Comparison of ENCODE assay signal across 9 cellular contexts in genomic region chr14:32201816-32202467, GRCh38. TPM values are rescaled to one million over a fixed set of nuclear protein-coding genes. Genes with fewer than 3 reads are reported as not detected.
DNase-seq lines count a peak whose midpoint lies in the region; ATAC-seq and TF ChIP-seq lines count a peak whose summit lies in the region.
"Had no signal": no experiment of that assay in that cellular context is flagged by ENCODE, and none has a peak within 500 bp of the region (broad histone marks: within the 10 kb centered on the region; RNA-seq: fewer than 3 reads in every experiment).

Gene RNU6-7, plus strand, starts transcription at chr14:32202045.

- DNase-seq in Daoy (ENCODE audit: low read depth): peak; percentile 74
- DNase-seq in NCI-H2081 (lab: John Stamatoyannopoulos, UW): peak; percentile 55 to 75
- peak; percentile 53 for DNase-seq in activated CD8-positive, alpha-beta T cell treated with anti-CD3 and anti-CD28 coated beads for 36 hours
- DNase-seq in erythroblast (lab: John Stamatoyannopoulos, UW): peak; percentile 49 to 67
- peak; percentile 50 to 71 for DNase-seq in aorta
- DNase-seq in GM19238 (ENCODE audit: insufficient read length, low spot score): no peak

- ATAC-seq in activated CD8-positive, alpha-beta T cell treated with anti-CD3 and anti-CD28 coated beads for 36 hours: peak; percentile 7
- ATAC-seq in aorta (ENCODE audit: low FRiP score): peak; percentile 50
- ATAC-seq in GM18867 (IDR thresholded peaks at IDR 0.05; ENCODE audit: unreplicated experiment): no peak

- peak within 1 kb of the TSS; percentile 98 for H3K27ac Mint-ChIP-seq in activated CD8-positive, alpha-beta T cell treated with anti-CD3 and anti-CD28 coated beads for 36 hours

- no peaks in the 10 kb centered on the region for H3K9me3 Mint-ChIP-seq in activated CD8-positive, alpha-beta T cell treated with anti-CD3 and anti-CD28 coated beads for 36 hours

- no peaks in the 10 kb centered on the region for H3K79me2 ChIP-seq in neural cell (replicated peaks; ENCODE audit: insufficient read depth, low read length)

- no peak for TF ChIP-seq CTCF in activated CD8-positive, alpha-beta T cell treated with anti-CD3 and anti-CD28 coated beads for 36 hours (IDR thresholded peaks at IDR 0.05)
- no peak for TF ChIP-seq CTCF in neural cell (IDR thresholded peaks at IDR 0.05; ENCODE audit: poor library complexity, severe bottlenecking)

- H3F3A ChIP-seq in neural cell (ENCODE audit: insufficient read depth, low read length, poor library complexity, severe bottlenecking): peaks cover 8% of the 10 kb centered on the region

- H3K9me3 ChIP-seq in neural cell (ENCODE audit: low read length): no peaks in the 10 kb centered on the region
- H3K9me3 ChIP-seq in aorta (ENCODE audit: control insufficient read depth, low read length): no peaks in the 10 kb centered on the region

- 0 to 1% methylated on average over 38 of the region's 38 CpGs for WGBS in aorta, 2 donors

- no peak for TF ChIP-seq RAD21 in neural cell (conservative IDR thresholded peaks at IDR 0.05)

- H3K27ac ChIP-seq in neural cell (ENCODE audit: low read length): peak within 1 kb of the TSS; percentile 83
- H3K27ac ChIP-seq in aorta (ENCODE audit: low read depth in 1 of 2, low read length in 2 of 2): peak within 1 kb of the TSS; percentile 19 to 61

- peak within 1 kb of the TSS; percentile 77 for H3K9ac ChIP-seq in neural cell (ENCODE audit: low read length)

- peak within 1 kb of the TSS; percentile 62 for H3K4me2 ChIP-seq in neural cell (ENCODE audit: low read length)

- peaks cover 46% of the 10 kb centered on the region for H3K4me1 Mint-ChIP-seq in activated CD8-positive, alpha-beta T cell treated with anti-CD3 and anti-CD28 coated beads for 36 hours (ENCODE audit: low read depth)

- peaks cover 0 to 2% of the 10 kb centered on the region in 2 donors for H3K4me1 ChIP-seq in aorta (ENCODE audit: control insufficient read depth in 1 of 2, insufficient read depth in 2 of 2, low read length in 2 of 2)

- intact Hi-C loops in activated CD8-positive, alpha-beta T cell treated with anti-CD3 and anti-CD28 coated beads for 36 hours (cut with micrococcal nuclease): loop anchor here (1.0 to 5.0 kb wide), 3 partner anchors 50 to 640 kb away; partner anchors contain the start of gene NUBPL
- intact Hi-C loops in aorta (cut with DNase I): loop anchor here (2.0 to 5.0 kb wide), 3 partner anchors 50 to 125 kb away; partner anchors contain the start of gene ARHGAP5 (in 2 of the 2)

- no peaks in the 10 kb centered on the region for H3K36me3 Mint-ChIP-seq in activated CD8-positive, alpha-beta T cell treated with anti-CD3 and anti-CD28 coated beads for 36 hours (ENCODE audit: low read depth)

- H3K9me2 ChIP-seq in neural cell (ENCODE audit: insufficient read depth, low read length): no peaks in the 10 kb centered on the region

- CTCF ChIA-PET in activated CD8-positive, alpha-beta T cell treated with anti-CD3 and anti-CD28 coated beads for 36 hours (lab: Charles Lee): interaction anchor here (1.6 to 1.7 kb wide), 2 partner anchors 51 to 124 kb away, joined by 5 to 6 read pairs; no protein-coding TSS in a partner anchor

- peak within 1 kb of the TSS; percentile 90 for H3K4me3 ChIP-seq in neural cell (ENCODE audit: low read length)
- H3K4me3 ChIP-seq in aorta (ENCODE audit: low read length in 2 of 2): peak within 1 kb of the TSS; percentile 36 to 88

- H3K4me3 Mint-ChIP-seq in activated CD8-positive, alpha-beta T cell treated with anti-CD3 and anti-CD28 coated beads for 36 hours: peak within 1 kb of the TSS; percentile 78

- H2AFZ ChIP-seq in neural cell (ENCODE audit: low read depth, low read length): peak within 1 kb of the TSS; percentile 75

- POLR2A ChIA-PET in activated CD8-positive, alpha-beta T cell treated with anti-CD3 and anti-CD28 coated beads for 36 hours (lab: Charles Lee): interaction anchor here (1.6 to 1.9 kb wide), 2 partner anchors 124 to 125 kb away, joined by 5 to 6 read pairs; partner anchors contain the start of gene ARHGAP5

- no peaks in the 10 kb centered on the region for H3K36me3 ChIP-seq in neural cell (ENCODE audit: insufficient read depth, low read length)
- no peaks in the 10 kb centered on the region for H3K36me3 ChIP-seq in aorta (ENCODE audit: control insufficient read depth in 1 of 2, insufficient read depth in 2 of 2, low read length in 1 of 2)

- no peak for TF ChIP-seq EP300 in neural cell (conservative IDR thresholded peaks at IDR 0.05; ENCODE audit: poor library complexity, severe bottlenecking)

- H3K27me3 ChIP-seq in neural cell (ENCODE audit: insufficient read depth, low read depth, low read length) (no peaks in the 10 kb centered on the region), aorta (ENCODE audit: control insufficient read depth in 1 of 2, insufficient read depth in 2 of 2, low read length in 1 of 2) (no peaks in the 10 kb centered on the region)

- no peak for TF ChIP-seq POLR2A in erythroblast (IDR thresholded peaks at IDR 0.05; ENCODE audit: low read length)

- H4K20me1 ChIP-seq in neural cell (ENCODE audit: insufficient read depth): no peaks in the 10 kb centered on the region

- H3K27me3 Mint-ChIP-seq in activated CD8-positive, alpha-beta T cell treated with anti-CD3 and anti-CD28 coated beads for 36 hours: no peaks in the 10 kb centered on the region

TF ChIP-seq in neural cell, 6 proteins besides CTCF, POLR2A, EP300 and RAD21:
- TF ChIP-seq SMC3 (conservative IDR thresholded peaks at IDR 0.05; ENCODE audit: poor library complexity) (no peak), MXI1 (conservative IDR thresholded peaks at IDR 0.05; ENCODE audit: poor library complexity, severe bottlenecking) (peak; percentile 11), POLR2AphosphoS5 (IDR thresholded peaks at IDR 0.05) (no peak), EZH2 (IDR thresholded peaks at IDR 0.05; ENCODE audit: borderline replicate concordance, insufficient read depth, low read length, poor library complexity, severe bottlenecking) (no peak), TAF1 (IDR thresholded peaks at IDR 0.05; ENCODE audit: low read depth) (peak; percentile 26), REST (IDR thresholded peaks at IDR 0.05; ENCODE audit: borderline replicate concordance) (peak; percentile 13)

RNA-seq across cellular contexts. Expression of gene RNU6-7, which starts in this region (rescaled TPM):
- total RNA-seq in Daoy (2014; rRNA removed; shearing (Covaris generic)): not detected in 2 replicates
- total RNA-seq in activated CD8-positive, alpha-beta T cell treated with anti-CD3 and anti-CD28 coated beads for 36 hours: not detected
- polyA plus RNA-seq in neural cell (not detected in 2 replicates), aorta (not detected)
- not detected in 2 replicates for polyA minus RNA-seq in neural cell
- not detected for total RNA-seq in aorta
- total RNA-seq: T-helper 2 cell treated with Interferon-gamma antibody and Interleukin-4, amounts not matched to agents 100 ng/mL and 5 ng/mL, for 36 hours had no signal

Comparison
In these comparisons a context has a peak if more than half of its experiments do, and no peak if none do; other contexts are left out.
1. Peak in DNase-seq in Daoy; RNA of the gene not detected or under 1 TPM.
2. Peak in DNase-seq and ATAC-seq in activated CD8-positive, alpha-beta T cell treated with anti-CD3 and anti-CD28 coated beads for 36 hours; RNA of the gene not detected or under 1 TPM.
3. Peak in DNase-seq, ATAC-seq, H3K4me3 ChIP-seq and H3K27ac ChIP-seq in aorta; RNA of the gene not detected or under 1 TPM.